13 cellular contexts compared by ENCODE assay signal in the genomic region with DNA sequence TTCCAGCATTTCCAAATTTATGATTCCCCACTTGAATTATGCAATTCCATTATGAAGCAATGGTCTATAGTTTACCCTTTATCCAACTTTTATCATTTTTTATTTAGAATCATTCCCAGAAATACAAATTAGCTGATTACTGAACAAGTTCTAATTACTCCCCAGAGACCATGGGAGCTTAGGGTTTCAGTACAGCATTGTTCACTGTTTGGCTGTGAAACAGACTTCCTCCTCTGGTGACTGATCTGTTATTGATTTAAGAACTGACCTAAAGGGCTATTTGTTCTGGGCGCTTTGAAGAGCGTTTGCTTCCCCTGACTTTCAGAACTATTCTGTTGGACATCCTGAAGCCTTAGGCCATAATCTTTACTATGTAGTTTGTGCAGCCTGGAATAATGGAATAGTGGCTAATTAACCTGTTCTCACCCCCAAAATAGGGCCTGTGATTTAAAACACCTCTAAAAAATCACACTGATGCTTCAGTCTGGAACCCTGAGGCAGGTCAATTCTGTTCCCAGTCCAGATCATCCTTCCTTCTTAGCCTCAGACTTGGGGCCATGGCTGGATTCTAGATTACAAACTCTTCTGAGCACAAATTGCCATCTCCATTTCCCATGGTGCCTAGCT. TPM values are rescaled to one million over a fixed set of nuclear protein-coding genes. Genes with fewer than 3 reads are reported as not detected.
DNase-seq lines count a peak whose midpoint lies in the region; ATAC-seq and TF ChIP-seq lines count a peak whose summit lies in the region.
"Had no signal": no experiment of that assay in that cellular context is flagged by ENCODE, and none has a peak within 500 bp of the region (broad histone marks: within the 10 kb centered on the region; RNA-seq: fewer than 3 reads in every experiment).

No MANE protein-coding gene starts in this region.

- H3K9ac ChIP-seq in PC-3 (ENCODE audit: low read length), result no peak overlapping the region

- CTCF ChIA-PET in PC-3 (lab: Charles Lee) (no interaction called here), HEK293T (lab: Yijun Ruan, JAX) (no interaction called here)

- peak; percentile 53; the same call in 1 of the 2 replicates for ATAC-seq in PC-3
- ATAC-seq: CD8-positive, alpha-beta T cell; GM12878 had no signal

- H3K4me1 Mint-ChIP-seq in immature natural killer cell, result no peaks in the 10 kb centered on the region

- H3K4me3 Mint-ChIP-seq in immature natural killer cell, result no peak overlapping the region
- H3K4me3 Mint-ChIP-seq: CD8-positive, alpha-beta T cell had no signal

- no peak overlapping the region for H3K4me3 ChIP-seq in PC-3 (ENCODE audit: low read length)
- H3K4me3 ChIP-seq in left ventricle myocardium inferior, result no peak overlapping the region
- H3K4me3 ChIP-seq: GM12878, ovary had no signal

- H3K27me3 ChIP-seq in PC-3 (ENCODE audit: low read length) (no peaks in the 10 kb centered on the region), left ventricle myocardium inferior (ENCODE audit: low read depth) (no peaks in the 10 kb centered on the region)
- H3K27me3 ChIP-seq: ovary had no signal

- H3K9me3 Mint-ChIP-seq in immature natural killer cell, result peaks cover 0 to 2% (median 0%) of the 10 kb centered on the region in 6 donors
- H3K9me3 Mint-ChIP-seq: CD8-positive, alpha-beta T cell had no signal

- peak; percentile 72 for DNase-seq in DMS153 treated with DMSO at 0.1 percent for 48 hours (lab: John Stamatoyannopoulos, UW; ENCODE audit: unreplicated experiment)
- peak; percentile 18 for DNase-seq in PC-3
- DNase-seq in left ventricle myocardium inferior, result no peak
- DNase-seq in putamen (ENCODE audit: low spot score), result peak; percentile 24
- DNase-seq in immature natural killer cell, result no peak
- DNase-seq in HK-2 (ENCODE audit: unreplicated experiment), result no peak
- DNase-seq in HEK293T (ENCODE audit: extremely low spot score), result no peak
- no peak for DNase-seq in NCI-H1048 (lab: John Stamatoyannopoulos, UW)
- DNase-seq: activated CD4-positive, alpha-beta T cell treated with anti-CD3 and anti-CD28 coated beads for 1 hour; CD8-positive, alpha-beta T cell; NCI-H2171 treated with DMSO at 0.1 percent for 48 hours had no signal

- H3K4me1 ChIP-seq in PC-3 (ENCODE audit: insufficient read depth, low read length) (peaks cover 15% of the 10 kb centered on the region), left ventricle myocardium inferior (peaks cover 36% of the 10 kb centered on the region)

- TF ChIP-seq CTCF in PC-3 (conservative IDR thresholded peaks at IDR 0.05; ENCODE audit: low read depth, low read length) (no peak), left ventricle myocardium inferior (IDR thresholded peaks at IDR 0.05; ENCODE audit: borderline replicate concordance) (no peak)

- H2AFZ ChIP-seq in PC-3 (ENCODE audit: low read length), result no peak overlapping the region

- no peaks in the 10 kb centered on the region for H3K27me3 Mint-ChIP-seq in immature natural killer cell (ENCODE audit: low read depth in 3 of 3)

- POLR2A ChIA-PET in PC-3 (lab: Charles Lee; ENCODE audit: unreplicated experiment), result interaction anchor here (0.7 kb wide), 1 partner anchor 159 kb away, joined by 3 read pairs; no protein-coding TSS in a partner anchor
- POLR2A ChIA-PET in HEK293T (lab: Yijun Ruan, JAX), result no interaction called here

- H3K36me3 Mint-ChIP-seq in immature natural killer cell, result peaks cover 0 to 5% (median 0%) of the 10 kb centered on the region in 3 donors
- H3K36me3 Mint-ChIP-seq: CD8-positive, alpha-beta T cell had no signal

- H3K9me3 ChIP-seq in PC-3 (ENCODE audit: low read length), result no peaks in the 10 kb centered on the region
- no peaks in the 10 kb centered on the region for H3K9me3 ChIP-seq in left ventricle myocardium inferior (replicated peaks)
- H3K9me3 ChIP-seq: ovary had no signal

- H4K20me1 ChIP-seq in PC-3 (ENCODE audit: low read length), result no peaks in the 10 kb centered on the region

- H3K9me2 ChIP-seq in PC-3 (replicated peaks; ENCODE audit: low read length), result no peaks in the 10 kb centered on the region

- H3F3A ChIP-seq in PC-3 (ENCODE audit: low read length, unreplicated experiment), result no peaks in the 10 kb centered on the region

- H3K79me2 ChIP-seq in PC-3 (ENCODE audit: low read length), result no peaks in the 10 kb centered on the region

- H3K27ac ChIP-seq in PC-3 (ENCODE audit: low read length) (no peak overlapping the region), left ventricle myocardium inferior (replicated peaks) (peak overlapping the region; percentile 50)
- H3K27ac ChIP-seq: ovary had no signal

- H3K4me2 ChIP-seq in PC-3 (ENCODE audit: low read length), result no peak overlapping the region

- H3K27ac Mint-ChIP-seq in immature natural killer cell, result no peak overlapping the region
- H3K27ac Mint-ChIP-seq: CD8-positive, alpha-beta T cell had no signal

- H3K36me3 ChIP-seq in PC-3 (ENCODE audit: low read depth, low read length) (no peaks in the 10 kb centered on the region), left ventricle myocardium inferior (no peaks in the 10 kb centered on the region)
- H3K36me3 ChIP-seq: ovary had no signal

- intact Hi-C loops in PC-3 (cut with micrococcal nuclease), result no loop called here
- intact Hi-C loops in left ventricle myocardium inferior (cut with micrococcal nuclease), result no loop called here

- no TSS peak for BruUV-seq in PC-3 (replicated peaks; lab: Mats Ljungman, UMichigan)

TF ChIP-seq in HEK293T, 16 proteins besides CTCF, POLR2A, EP300 and RAD21:
- TF ChIP-seq BHLHE40 (IDR thresholded peaks at IDR 0.05; ENCODE audit: borderline replicate concordance) (no peak), HDGF (IDR thresholded peaks at IDR 0.05; ENCODE audit: borderline replicate concordance) (no peak), FOXK2 (IDR thresholded peaks at IDR 0.05) (no peak), ELF4 (IDR thresholded peaks at IDR 0.05) (no peak), FOXA1 (IDR thresholded peaks at IDR 0.05) (no peak), TARDBP (IDR thresholded peaks at IDR 0.05) (no peak), NFRKB (IDR thresholded peaks at IDR 0.05) (no peak), SUZ12 (IDR thresholded peaks at IDR 0.05) (no peak), ARNT (IDR thresholded peaks at IDR 0.05) (no peak), FOXM1 (IDR thresholded peaks at IDR 0.05; ENCODE audit: borderline replicate concordance) (no peak), SP1 (IDR thresholded peaks at IDR 0.05) (no peak), ZNF384 (IDR thresholded peaks at IDR 0.05) (no peak), L3MBTL2 (conservative IDR thresholded peaks at IDR 0.05) (no peak), LEF1 (IDR thresholded peaks at IDR 0.05; ENCODE audit: borderline replicate concordance) (no peak), CTBP1 (IDR thresholded peaks at IDR 0.05; ENCODE audit: borderline replicate concordance) (no peak)
- TF ChIP-seq, protein P1, sequence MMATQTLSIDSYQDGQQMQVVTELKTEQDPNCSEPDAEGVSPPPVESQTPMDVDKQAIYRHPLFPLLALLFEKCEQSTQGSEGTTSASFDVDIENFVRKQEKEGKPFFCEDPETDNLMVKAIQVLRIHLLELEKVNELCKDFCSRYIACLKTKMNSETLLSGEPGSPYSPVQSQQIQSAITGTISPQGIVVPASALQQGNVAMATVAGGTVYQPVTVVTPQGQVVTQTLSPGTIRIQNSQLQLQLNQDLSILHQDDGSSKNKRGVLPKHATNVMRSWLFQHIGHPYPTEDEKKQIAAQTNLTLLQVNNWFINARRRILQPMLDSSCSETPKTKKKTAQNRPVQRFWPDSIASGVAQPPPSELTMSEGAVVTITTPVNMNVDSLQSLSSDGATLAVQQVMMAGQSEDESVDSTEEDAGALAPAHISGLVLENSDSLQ (IDR thresholded peaks at IDR 0.05), result no peak
TF ChIP-seq in HEK293T: peak in this region for 0.

RNA-seq across cellular contexts. Expression of a gene that starts 58.7 kb away (rescaled TPM):
- total RNA-seq in PC-3 (2014; rRNA removed) (3.4 and 9.7 TPM in 2 replicates), left ventricle myocardium inferior (2.6 TPM)
- 1 to 10 TPM; 3.1 to 5.4 (median 3.2) TPM for polyA plus RNA-seq in immature natural killer cell

Comparison
In these comparisons a context has a peak if more than half of its experiments do, and no peak if none do; other contexts are left out.
1. DNase-seq: peak in DMS153 treated with DMSO at 0.1 percent for 48 hours (single experiment), PC-3 (single experiment) and putamen (single experiment); none in left ventricle myocardium inferior (single experiment), immature natural killer cell (0 of 3), HK-2 (single experiment), HEK293T (single experiment) and NCI-H1048 (single experiment).